Comparison of ENCODE assay signal across 34 cellular contexts in the genomic region with DNA sequence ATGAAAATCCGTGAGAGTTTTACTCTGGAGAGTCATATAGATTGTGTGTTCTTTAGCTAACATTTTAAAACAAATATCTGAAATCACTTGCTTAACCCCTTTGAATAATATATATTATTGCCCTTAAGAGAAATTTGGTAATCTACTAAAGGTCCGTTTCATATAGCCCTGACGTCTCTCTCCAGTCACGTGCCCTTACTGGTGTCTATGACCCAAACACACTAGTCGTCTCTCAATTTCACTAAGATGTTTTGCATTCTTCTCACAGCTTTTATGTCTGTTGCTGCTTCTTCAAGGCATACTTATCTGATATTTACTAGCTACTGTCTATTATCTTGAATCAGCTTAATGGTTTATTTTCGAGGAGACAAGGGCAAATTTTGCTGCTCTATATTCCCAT.
"Had no signal": no experiment of that assay in that cellular context is flagged by ENCODE, and none has a peak within 500 bp of the region (broad histone marks: within the 10 kb centered on the region; RNA-seq: fewer than 3 reads in every experiment).

No MANE protein-coding gene starts in this region.

- H3K4me3 ChIP-seq: MG63 had no signal

- DNase-seq: Karpas-422, Kasumi-1, MG63, MM.1S, MV-4-11, NCI-H1048, NCI-H1092, NCI-H1092 treated with DMSO at 0.1 percent for 48 hours, NCI-H1105, NCI-H1105 treated with DMSO at 0.1 percent for 48 hours, NCI-H1417, NCI-H1417 treated with DMSO at 0.1 percent for 48 hours, NCI-H1436, NCI-H1436 treated with DMSO at 0.1 percent for 48 hours, NCI-H146, NCI-H1694, NCI-H1694 treated with DMSO at 0.1 percent for 48 hours, NCI-H187, NCI-H187 treated with DMSO at 0.1 percent for 48 hours, NCI-H1930, NCI-H2029, NCI-H2029 treated with DMSO at 0.1 percent for 48 hours, NCI-H2081, NCI-H2081 treated with DMSO at 0.1 percent for 48 hours, NCI-H2107, NCI-H2171, NCI-H2171 treated with DMSO at 0.1 percent for 48 hours, NCI-H2227 treated with DMSO at 0.1 percent for 48 hours, NCI-H226, NCI-H345, NCI-H446, NCI-H446 treated with DMSO at 0.1 percent for 48 hours, NCI-H510A, NCI-H510A treated with DMSO at 0.1 percent for 48 hours had no signal

- H3K27me3 ChIP-seq: MG63 had no signal

- H3K36me3 ChIP-seq: MG63 had no signal

- H3K9me3 ChIP-seq: MG63 had no signal
